1 cellular context compared by ENCODE assay signal in the genomic region with DNA sequence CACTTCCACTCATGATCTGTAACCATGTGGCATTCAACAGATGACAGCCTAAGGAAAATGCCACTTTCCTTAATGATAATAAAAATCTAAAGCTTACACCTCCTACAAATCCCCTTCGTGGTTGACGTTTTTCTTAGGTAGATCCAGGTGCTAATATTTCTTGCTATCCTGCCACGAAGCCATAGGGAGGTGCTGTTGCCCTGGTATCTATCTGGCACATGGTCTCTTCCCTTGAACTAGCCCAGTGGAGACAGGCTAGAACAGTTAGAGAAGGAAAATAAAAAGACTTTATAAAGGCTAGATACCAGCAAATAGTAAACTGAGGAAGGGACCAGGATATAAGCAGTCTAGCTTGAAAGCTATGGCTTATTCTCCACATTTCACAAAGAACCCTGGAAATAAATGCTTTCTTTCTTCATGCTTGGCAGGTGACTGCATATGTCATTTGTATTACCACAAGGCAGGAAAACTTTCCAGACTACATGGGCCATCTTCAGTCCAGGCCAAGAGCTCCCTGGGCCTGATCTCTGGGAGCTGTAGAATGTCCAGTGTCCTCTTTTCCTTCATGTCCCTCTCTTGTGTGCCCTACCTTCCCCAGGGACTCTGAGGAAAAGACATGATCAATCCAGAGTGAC.
TF ChIP-seq lines count a peak whose summit lies in the region.

No MANE protein-coding gene starts in this region.

TF ChIP-seq in K562, 482 proteins besides CTCF, POLR2A, EP300 and RAD21 (continued from another document):
- TF ChIP-seq, protein P1, sequence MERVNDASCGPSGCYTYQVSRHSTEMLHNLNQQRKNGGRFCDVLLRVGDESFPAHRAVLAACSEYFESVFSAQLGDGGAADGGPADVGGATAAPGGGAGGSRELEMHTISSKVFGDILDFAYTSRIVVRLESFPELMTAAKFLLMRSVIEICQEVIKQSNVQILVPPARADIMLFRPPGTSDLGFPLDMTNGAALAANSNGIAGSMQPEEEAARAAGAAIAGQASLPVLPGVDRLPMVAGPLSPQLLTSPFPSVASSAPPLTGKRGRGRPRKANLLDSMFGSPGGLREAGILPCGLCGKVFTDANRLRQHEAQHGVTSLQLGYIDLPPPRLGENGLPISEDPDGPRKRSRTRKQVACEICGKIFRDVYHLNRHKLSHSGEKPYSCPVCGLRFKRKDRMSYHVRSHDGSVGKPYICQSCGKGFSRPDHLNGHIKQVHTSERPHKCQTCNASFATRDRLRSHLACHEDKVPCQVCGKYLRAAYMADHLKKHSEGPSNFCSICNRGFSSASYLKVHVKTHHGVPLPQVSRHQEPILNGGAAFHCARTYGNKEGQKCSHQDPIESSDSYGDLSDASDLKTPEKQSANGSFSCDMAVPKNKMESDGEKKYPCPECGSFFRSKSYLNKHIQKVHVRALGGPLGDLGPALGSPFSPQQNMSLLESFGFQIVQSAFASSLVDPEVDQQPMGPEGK (CRISPR knock-in tag; IDR thresholded peaks at IDR 0.05; ENCODE audit: borderline replicate concordance) = no peak
- TF ChIP-seq COPS2 (conservative IDR thresholded peaks at IDR 0.05) (no peak), ZNF695 (CRISPR knock-in tag; IDR thresholded peaks at IDR 0.05) (no peak), DNMT1 (IDR thresholded peaks at IDR 0.05) (no peak)
- TF ChIP-seq, protein P2, sequence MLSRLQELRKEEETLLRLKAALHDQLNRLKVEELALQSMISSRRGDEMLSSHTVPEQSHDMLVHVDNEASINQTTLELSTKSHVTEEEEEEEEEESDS (CRISPR knock-in tag; IDR thresholded peaks at IDR 0.05) = no peak
- TF ChIP-seq, protein P3, sequence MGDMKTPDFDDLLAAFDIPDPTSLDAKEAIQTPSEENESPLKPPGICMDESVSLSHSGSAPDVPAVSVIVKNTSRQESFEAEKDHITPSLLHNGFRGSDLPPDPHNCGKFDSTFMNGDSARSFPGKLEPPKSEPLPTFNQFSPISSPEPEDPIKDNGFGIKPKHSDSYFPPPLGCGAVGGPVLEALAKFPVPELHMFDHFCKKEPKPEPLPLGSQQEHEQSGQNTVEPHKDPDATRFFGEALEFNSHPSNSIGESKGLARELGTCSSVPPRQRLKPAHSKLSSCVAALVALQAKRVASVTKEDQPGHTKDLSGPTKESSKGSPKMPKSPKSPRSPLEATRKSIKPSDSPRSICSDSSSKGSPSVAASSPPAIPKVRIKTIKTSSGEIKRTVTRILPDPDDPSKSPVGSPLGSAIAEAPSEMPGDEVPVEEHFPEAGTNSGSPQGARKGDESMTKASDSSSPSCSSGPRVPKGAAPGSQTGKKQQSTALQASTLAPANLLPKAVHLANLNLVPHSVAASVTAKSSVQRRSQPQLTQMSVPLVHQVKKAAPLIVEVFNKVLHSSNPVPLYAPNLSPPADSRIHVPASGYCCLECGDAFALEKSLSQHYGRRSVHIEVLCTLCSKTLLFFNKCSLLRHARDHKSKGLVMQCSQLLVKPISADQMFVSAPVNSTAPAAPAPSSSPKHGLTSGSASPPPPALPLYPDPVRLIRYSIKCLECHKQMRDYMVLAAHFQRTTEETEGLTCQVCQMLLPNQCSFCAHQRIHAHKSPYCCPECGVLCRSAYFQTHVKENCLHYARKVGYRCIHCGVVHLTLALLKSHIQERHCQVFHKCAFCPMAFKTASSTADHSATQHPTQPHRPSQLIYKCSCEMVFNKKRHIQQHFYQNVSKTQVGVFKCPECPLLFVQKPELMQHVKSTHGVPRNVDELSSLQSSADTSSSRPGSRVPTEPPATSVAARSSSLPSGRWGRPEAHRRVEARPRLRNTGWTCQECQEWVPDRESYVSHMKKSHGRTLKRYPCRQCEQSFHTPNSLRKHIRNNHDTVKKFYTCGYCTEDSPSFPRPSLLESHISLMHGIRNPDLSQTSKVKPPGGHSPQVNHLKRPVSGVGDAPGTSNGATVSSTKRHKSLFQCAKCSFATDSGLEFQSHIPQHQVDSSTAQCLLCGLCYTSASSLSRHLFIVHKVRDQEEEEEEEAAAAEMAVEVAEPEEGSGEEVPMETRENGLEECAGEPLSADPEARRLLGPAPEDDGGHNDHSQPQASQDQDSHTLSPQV (IDR thresholded peaks at IDR 0.05) = no peak
- TF ChIP-seq, protein P4, sequence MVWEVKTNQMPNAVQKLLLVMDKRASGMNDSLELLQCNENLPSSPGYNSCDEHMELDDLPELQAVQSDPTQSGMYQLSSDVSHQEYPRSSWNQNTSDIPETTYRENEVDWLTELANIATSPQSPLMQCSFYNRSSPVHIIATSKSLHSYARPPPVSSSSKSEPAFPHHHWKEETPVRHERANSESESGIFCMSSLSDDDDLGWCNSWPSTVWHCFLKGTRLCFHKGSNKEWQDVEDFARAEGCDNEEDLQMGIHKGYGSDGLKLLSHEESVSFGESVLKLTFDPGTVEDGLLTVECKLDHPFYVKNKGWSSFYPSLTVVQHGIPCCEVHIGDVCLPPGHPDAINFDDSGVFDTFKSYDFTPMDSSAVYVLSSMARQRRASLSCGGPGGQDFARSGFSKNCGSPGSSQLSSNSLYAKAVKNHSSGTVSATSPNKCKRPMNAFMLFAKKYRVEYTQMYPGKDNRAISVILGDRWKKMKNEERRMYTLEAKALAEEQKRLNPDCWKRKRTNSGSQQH (CRISPR knock-in tag; IDR thresholded peaks at IDR 0.05) = no peak
